14 cellular contexts compared by ENCODE assay signal in the genomic region with DNA sequence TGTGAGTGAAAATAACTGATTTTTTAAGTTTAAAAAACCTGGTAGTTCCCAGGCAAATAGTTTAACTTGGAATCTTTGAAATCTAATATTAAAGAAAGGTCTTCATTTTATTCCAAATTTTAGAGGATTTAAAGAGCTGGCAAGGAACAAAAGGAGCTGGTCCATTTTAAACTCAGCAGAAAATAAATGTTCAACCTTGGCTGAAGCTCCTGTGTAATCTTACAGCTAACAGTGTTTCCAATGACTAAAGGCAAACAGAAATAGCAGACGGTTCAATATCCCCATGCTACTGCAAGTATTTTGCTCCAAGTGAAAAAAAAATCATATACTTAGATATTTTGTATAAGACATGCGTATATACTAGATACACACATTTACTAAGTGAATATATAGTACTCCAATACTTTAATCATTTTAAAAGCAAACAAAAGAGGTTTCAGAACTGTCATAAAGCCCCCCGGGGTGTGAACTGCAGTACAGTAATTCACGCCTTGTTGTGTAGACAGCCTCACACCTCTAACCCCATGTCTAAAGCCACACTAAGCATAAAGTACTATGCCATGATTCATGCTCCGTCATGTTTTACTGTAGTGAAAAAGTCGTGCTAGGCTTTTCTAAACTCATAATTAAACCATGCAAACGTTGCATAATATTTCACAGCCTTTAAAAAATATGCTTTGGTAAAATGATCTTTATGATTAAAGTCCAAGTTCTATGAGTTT.
A peak's percentile ranks its signal among the peaks of the same experiment; 100 is the strongest.
DNase-seq lines count a peak whose midpoint lies in the region; ATAC-seq and TF ChIP-seq lines count a peak whose summit lies in the region.
"Had no signal": no experiment of that assay in that cellular context is flagged by ENCODE, and none has a peak within 500 bp of the region (broad histone marks: within the 10 kb centered on the region; RNA-seq: fewer than 3 reads in every experiment).

No MANE protein-coding gene starts in this region.

- no peaks in the 10 kb centered on the region for H3K9me3 Mint-ChIP-seq in CD4-positive, alpha-beta T cell
- peaks cover 4% of the 10 kb centered on the region for H3K9me3 Mint-ChIP-seq in natural killer cell treated with Interleukin-12 subunit alpha and Interleukin-12 subunit beta and Interleukin-15 and Interleukin-18, amount 100 ng/mL, for 72 hours
- H3K9me3 Mint-ChIP-seq: CD4-positive, alpha-beta memory T cell; stimulated activated naive CD8-positive, alpha-beta T cell treated with anti-CD3 and anti-CD28 coated beads, Interleukin-15, Interleukin-2, amounts not matched to agents 100 ng/mL and 50 ng/mL, for 24 hours had no signal

- no peak for ATAC-seq in CD4-positive, alpha-beta T cell (ENCODE audit: poor library complexity)
- peak; percentile 99 to 100 for ATAC-seq in natural killer cell treated with Interleukin-12 subunit alpha and Interleukin-12 subunit beta and Interleukin-15 and Interleukin-18, amount 100 ng/mL, for 72 hours
- no peak for ATAC-seq in HG02938 (IDR thresholded peaks at IDR 0.05; ENCODE audit: unreplicated experiment)

- peak overlapping the region; percentile 11 for H3K27ac ChIP-seq in CD4-positive, alpha-beta T cell (ENCODE audit: low read depth, low read length)
- H3K27ac ChIP-seq: adrenal gland, SJCRH30 had no signal

- POLR2A ChIA-PET in CD4-positive, alpha-beta T cell (lab: Charles Lee), result no interaction called here

- H3K9me3 ChIP-seq in CD4-positive, alpha-beta T cell (ENCODE audit: control insufficient read depth, low read length), result no peaks in the 10 kb centered on the region
- H3K9me3 ChIP-seq: adrenal gland, SJCRH30 had no signal

- no peak for TF ChIP-seq CTCF in CD4-positive, alpha-beta T cell (IDR thresholded peaks at IDR 0.05)

- H3K4me1 Mint-ChIP-seq in CD4-positive, alpha-beta T cell (ENCODE audit: low read depth), result peaks cover 15% of the 10 kb centered on the region
- H3K4me1 Mint-ChIP-seq in natural killer cell treated with Interleukin-12 subunit alpha and Interleukin-12 subunit beta and Interleukin-15 and Interleukin-18, amount 100 ng/mL, for 72 hours (ENCODE audit: low read depth in 2 of 2), result peaks cover 53 to 56% of the 10 kb centered on the region in 2 donors

- intact Hi-C loops in CD4-positive, alpha-beta T cell (cut with DNase I, micrococcal nuclease), result loop anchor here (2.0 to 10.0 kb wide), 2 partner anchors 600 to 814 kb away; no protein-coding TSS in a partner anchor

- no peaks in the 10 kb centered on the region for H3K27me3 ChIP-seq in CD4-positive, alpha-beta T cell (ENCODE audit: control insufficient read depth, insufficient read depth, low read length)
- H3K27me3 ChIP-seq: adrenal gland, SJCRH30 had no signal

- no peak overlapping the region for H3K4me3 Mint-ChIP-seq in CD4-positive, alpha-beta T cell
- H3K4me3 Mint-ChIP-seq in natural killer cell treated with Interleukin-12 subunit alpha and Interleukin-12 subunit beta and Interleukin-15 and Interleukin-18, amount 100 ng/mL, for 72 hours, result peak overlapping the region; percentile 56
- H3K4me3 Mint-ChIP-seq: CD4-positive, alpha-beta memory T cell; stimulated activated naive CD8-positive, alpha-beta T cell treated with anti-CD3 and anti-CD28 coated beads, Interleukin-15, Interleukin-2, amounts not matched to agents 100 ng/mL and 50 ng/mL, for 24 hours had no signal

- CTCF ChIA-PET in CD4-positive, alpha-beta T cell (lab: Charles Lee), result interaction anchor here (1.2 kb wide), 1 partner anchor 85 kb away, joined by 3 read pairs; no protein-coding TSS in a partner anchor

- peak overlapping the region; percentile 5 for H3K27ac Mint-ChIP-seq in CD4-positive, alpha-beta T cell
- peak overlapping the region; percentile 67 to 95 for H3K27ac Mint-ChIP-seq in natural killer cell treated with Interleukin-12 subunit alpha and Interleukin-12 subunit beta and Interleukin-15 and Interleukin-18, amount 100 ng/mL, for 72 hours

- DNase-seq in CD4-positive, alpha-beta T cell, result no peak
- DNase-seq in LHCN-M2 (ENCODE audit: low read depth), result peak; percentile 69
- DNase-seq in fibroblast of gingiva (ENCODE audit: low read depth), result peak; percentile 48
- peak; percentile 82 for DNase-seq in natural killer cell treated with Interleukin-12 subunit alpha and Interleukin-12 subunit beta and Interleukin-15 and Interleukin-18, amount 100 ng/mL, for 72 hours (ENCODE audit: low spot score)
- DNase-seq in NCI-H2107 (lab: John Stamatoyannopoulos, UW), result no peak
- no peak for DNase-seq in NCI-H1436 (lab: John Stamatoyannopoulos, UW)
- DNase-seq in HUDEP-2 (lab: John Stamatoyannopoulos, UW; ENCODE audit: unreplicated experiment in 76 of 76), result no peak
- DNase-seq: adrenal gland; CD4-positive, alpha-beta memory T cell; effector memory CD4-positive, alpha-beta T cell; stimulated activated CD4-positive, alpha-beta T cell treated with anti-CD3 and anti-CD28 coated beads, Interleukin-4, amount 100 ng/mL, for 24 hours had no signal

- no peaks in the 10 kb centered on the region for H3K27me3 Mint-ChIP-seq in CD4-positive, alpha-beta T cell
- H3K27me3 Mint-ChIP-seq in natural killer cell treated with Interleukin-12 subunit alpha and Interleukin-12 subunit beta and Interleukin-15 and Interleukin-18, amount 100 ng/mL, for 72 hours, result no peaks in the 10 kb centered on the region
- H3K27me3 Mint-ChIP-seq: CD4-positive, alpha-beta memory T cell; stimulated activated naive CD8-positive, alpha-beta T cell treated with anti-CD3 and anti-CD28 coated beads, Interleukin-15, Interleukin-2, amounts not matched to agents 100 ng/mL and 50 ng/mL, for 24 hours had no signal

- peaks cover 92% of the 10 kb centered on the region for H3K36me3 Mint-ChIP-seq in CD4-positive, alpha-beta T cell (ENCODE audit: low read depth)
- peaks cover 29% of the 10 kb centered on the region for H3K36me3 Mint-ChIP-seq in natural killer cell treated with Interleukin-12 subunit alpha and Interleukin-12 subunit beta and Interleukin-15 and Interleukin-18, amount 100 ng/mL, for 72 hours

Comparison
In these comparisons a context has a peak if more than half of its experiments do, and no peak if none do; other contexts are left out.
1. ATAC-seq: peak in natural killer cell treated with Interleukin-12 subunit alpha and Interleukin-12 subunit beta and Interleukin-15 and Interleukin-18, amount 100 ng/mL, for 72 hours (2 of 2); none in CD4-positive, alpha-beta T cell (single experiment) and HG02938 (single experiment).
2. DNase-seq: peak in LHCN-M2 (single experiment), fibroblast of gingiva (single experiment) and natural killer cell treated with Interleukin-12 subunit alpha and Interleukin-12 subunit beta and Interleukin-15 and Interleukin-18, amount 100 ng/mL, for 72 hours (single experiment); none in CD4-positive, alpha-beta T cell (0 of 10), NCI-H2107 (single experiment), NCI-H1436 (single experiment) and HUDEP-2 (0 of 76).